Comparison of ENCODE assay signal across 8 cellular contexts in genomic region chr16:4293822-4294457, GRCh38.
A peak's percentile ranks its signal among the peaks of the same experiment; 100 is the strongest.
DNase-seq lines count a peak whose midpoint lies in the region; ATAC-seq and TF ChIP-seq lines count a peak whose summit lies in the region.

No MANE protein-coding gene starts in this region.

- H3K27ac ChIP-seq in tibial artery, result peak overlapping the region; percentile 67 to 79

- intact Hi-C loops in tibial artery (cut with DNase I; ENCODE audit: low total_unique reads), result no loop called here

- TF ChIP-seq CTCF in tibial artery (IDR thresholded peaks at IDR 0.05), result no peak

- no peaks in the 10 kb centered on the region for H3K27me3 ChIP-seq in tibial artery

- no peak for ATAC-seq in GM18498 (IDR thresholded peaks at IDR 0.05; ENCODE audit: unreplicated experiment)

- DNase-seq in AG08396 (ENCODE audit: low spot score) (peak; percentile 79), NCI-H1092 treated with DMSO at 0.1 percent for 48 hours (lab: John Stamatoyannopoulos, UW) (peak; percentile 91), astrocyte of the hippocampus (ENCODE audit: low read depth, low spot score) (peak; percentile 90), islet precursor cell (peak; percentile 96), tibial artery (peak; percentile 51 to 86), NCI-H1048 (lab: John Stamatoyannopoulos, UW) (no peak), middle frontal gyrus (ENCODE audit: extremely low spot score, low spot score) (no peak)

- no peaks in the 10 kb centered on the region for H3K36me3 ChIP-seq in tibial artery

- H3K4me1 ChIP-seq in tibial artery, result peaks cover 2 to 58% (median 37%) of the 10 kb centered on the region in 4 donors

- peak overlapping the region in 1 of 2 donors; percentile 10 for H3K4me3 ChIP-seq in tibial artery

- H3K9me3 ChIP-seq in tibial artery, result no peaks in the 10 kb centered on the region

Comparison
In these comparisons a context has a peak if more than half of its experiments do, and no peak if none do; other contexts are left out.
1. DNase-seq: peak in AG08396 (single experiment), NCI-H1092 treated with DMSO at 0.1 percent for 48 hours (single experiment), astrocyte of the hippocampus (single experiment), islet precursor cell (single experiment) and tibial artery (2 of 2); none in NCI-H1048 (single experiment) and middle frontal gyrus (single experiment).